Comparison of ENCODE assay signal across 21 cellular contexts in the genomic region with DNA sequence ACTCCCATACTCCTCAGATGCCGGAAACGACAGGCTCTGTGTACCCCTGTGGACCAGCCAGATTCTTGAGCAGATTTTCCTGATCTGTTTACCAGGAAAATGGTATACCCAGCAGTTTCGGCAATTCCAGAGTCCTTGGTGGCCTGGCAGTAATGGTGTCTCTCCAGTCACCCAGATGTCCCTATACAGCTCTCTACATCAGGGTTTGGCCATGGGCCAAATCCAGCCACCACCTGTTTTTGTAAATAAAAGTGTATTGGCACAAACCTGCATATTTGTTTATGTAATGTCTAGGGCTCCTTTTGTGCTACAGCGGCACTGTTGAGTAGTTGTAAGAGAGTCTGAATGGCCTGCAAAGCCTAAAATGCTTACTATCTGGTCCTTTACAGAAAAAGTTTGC.
A peak's percentile ranks its signal among the peaks of the same experiment; 100 is the strongest.
DNase-seq lines count a peak whose midpoint lies in the region.
"Had no signal": no experiment of that assay in that cellular context is flagged by ENCODE, and none has a peak within 500 bp of the region (broad histone marks: within the 10 kb centered on the region; RNA-seq: fewer than 3 reads in every experiment).

No MANE protein-coding gene starts in this region.

- H3K27me3 Mint-ChIP-seq in activated naive CD4-positive, alpha-beta T cell treated with anti-CD3 and anti-CD28 coated beads for 36 hours (ENCODE audit: low read depth), result no peaks in the 10 kb centered on the region
- H3K27me3 Mint-ChIP-seq: CD4-positive, CD25-positive, alpha-beta regulatory T cell had no signal

- CTCF ChIA-PET in activated naive CD4-positive, alpha-beta T cell treated with anti-CD3 and anti-CD28 coated beads for 36 hours (lab: Charles Lee), result no interaction called here

- intact Hi-C loops in activated naive CD4-positive, alpha-beta T cell treated with anti-CD3 and anti-CD28 coated beads for 36 hours (cut with micrococcal nuclease), result loop anchor here (5.0 kb wide), 1 partner anchor 478 kb away; no protein-coding TSS in a partner anchor

- no peaks in the 10 kb centered on the region for H3K9me3 Mint-ChIP-seq in activated naive CD4-positive, alpha-beta T cell treated with anti-CD3 and anti-CD28 coated beads for 36 hours
- H3K9me3 Mint-ChIP-seq: CD4-positive, CD25-positive, alpha-beta regulatory T cell; stimulated activated naive B cell treated with anti-CD40 and anti-IgM and Interleukin-4, amounts not matched to agents 10 μg/mL and 1 μg/mL and 100 μg/mL, for 72 hours; T-helper 1 cell treated with Interleukin-12 subunit alpha and Interleukin-12 subunit beta and Interleukin-4 antibody, amounts not matched to agents 30 μg/mL and 1 μg/mL, for 36 hours had no signal

- H3K4me1 ChIP-seq in adipocyte (ENCODE audit: control insufficient read depth, insufficient read depth, low read length), result peaks cover 37% of the 10 kb centered on the region
- H3K4me1 ChIP-seq: heart right ventricle, left lung, testis had no signal

- in situ Hi-C loops in KBM-7 (cut with MboI; ENCODE audit: low pct_unique_long_range_greater_than_20kb, low sequenced_read_pairs), result no loop called here

- H3K9ac ChIP-seq in adipocyte (ENCODE audit: low read length), result peak overlapping the region; percentile 64
- H3K9ac ChIP-seq: KMS-11 had no signal

- peaks cover 9% of the 10 kb centered on the region for H3K4me1 Mint-ChIP-seq in activated naive CD4-positive, alpha-beta T cell treated with anti-CD3 and anti-CD28 coated beads for 36 hours (ENCODE audit: low read depth)
- H3K4me1 Mint-ChIP-seq: stimulated activated naive B cell treated with anti-CD40 and anti-IgM and Interleukin-4, amounts not matched to agents 10 μg/mL and 1 μg/mL and 100 μg/mL, for 72 hours had no signal

- H3K36me3 Mint-ChIP-seq in activated naive CD4-positive, alpha-beta T cell treated with anti-CD3 and anti-CD28 coated beads for 36 hours (ENCODE audit: low read depth), result no peaks in the 10 kb centered on the region
- H3K36me3 Mint-ChIP-seq: CD4-positive, CD25-positive, alpha-beta regulatory T cell; stimulated activated naive B cell treated with anti-CD40 and anti-IgM and Interleukin-4, amounts not matched to agents 10 μg/mL and 1 μg/mL and 100 μg/mL, for 72 hours had no signal

- H3K4me3 ChIP-seq in adipocyte (ENCODE audit: low read length), result no peak overlapping the region
- H3K4me3 ChIP-seq: heart right ventricle, left lung, testis had no signal

- H3K36me3 ChIP-seq in adipocyte (ENCODE audit: control insufficient read depth, insufficient read depth, low read length, severe bottlenecking), result no peaks in the 10 kb centered on the region
- H3K36me3 ChIP-seq: heart right ventricle, left lung had no signal

- peak; percentile 75 for DNase-seq in COR-L47 (lab: John Stamatoyannopoulos, UW)
- peak; percentile 69 for DNase-seq in NCI-H1105 (lab: John Stamatoyannopoulos, UW)
- DNase-seq in NCI-H345 treated with DMSO at 0.1 percent for 48 hours (lab: John Stamatoyannopoulos, UW; ENCODE audit: unreplicated experiment), result peak; percentile 81
- no peak for DNase-seq in adipocyte (ENCODE audit: low read depth)
- DNase-seq in activated naive CD4-positive, alpha-beta T cell treated with anti-CD3 and anti-CD28 coated beads for 36 hours, result no peak
- DNase-seq in KBM-7, result no peak
- DNase-seq in kidney glomerular epithelial cell (lab: John Stamatoyannopoulos, UW), result no peak
- DNase-seq in NCI-H2227 (lab: John Stamatoyannopoulos, UW; ENCODE audit: unreplicated experiment), result no peak
- DNase-seq: activated gamma-delta T cell treated with Interleukin-2 at 50 U/mL for 16 hours; amniotic stem cell; CD4-positive, CD25-positive, alpha-beta regulatory T cell; dermis blood vessel endothelial cell; heart right ventricle; left lung; midbrain; nephron progenitor cell; stimulated activated CD4-positive, alpha-beta T cell treated with anti-CD3 and anti-CD28 coated beads, Interleukin-2, amount 100 ng/mL, for 24 hours; stimulated activated naive B cell treated with anti-CD40 and anti-IgM and Interleukin-4, amounts not matched to agents 10 μg/mL and 1 μg/mL and 100 μg/mL, for 72 hours; testis had no signal

- no peak overlapping the region for H3K27ac Mint-ChIP-seq in activated naive CD4-positive, alpha-beta T cell treated with anti-CD3 and anti-CD28 coated beads for 36 hours
- H3K27ac Mint-ChIP-seq: CD4-positive, CD25-positive, alpha-beta regulatory T cell; nephron progenitor cell; stimulated activated naive B cell treated with anti-CD40 and anti-IgM and Interleukin-4, amounts not matched to agents 10 μg/mL and 1 μg/mL and 100 μg/mL, for 72 hours; T-helper 1 cell treated with Interleukin-12 subunit alpha and Interleukin-12 subunit beta and Interleukin-4 antibody, amounts not matched to agents 30 μg/mL and 1 μg/mL, for 36 hours had no signal

- H3K9me3 ChIP-seq in adipocyte (ENCODE audit: control insufficient read depth, low read length), result no peaks in the 10 kb centered on the region
- H3K9me3 ChIP-seq: heart right ventricle, left lung, testis had no signal

- H3K4me3 Mint-ChIP-seq in activated naive CD4-positive, alpha-beta T cell treated with anti-CD3 and anti-CD28 coated beads for 36 hours, result no peak overlapping the region
- H3K4me3 Mint-ChIP-seq: CD4-positive, CD25-positive, alpha-beta regulatory T cell; nephron progenitor cell; stimulated activated naive B cell treated with anti-CD40 and anti-IgM and Interleukin-4, amounts not matched to agents 10 μg/mL and 1 μg/mL and 100 μg/mL, for 72 hours; T-helper 1 cell treated with Interleukin-12 subunit alpha and Interleukin-12 subunit beta and Interleukin-4 antibody, amounts not matched to agents 30 μg/mL and 1 μg/mL, for 36 hours had no signal

- no peaks in the 10 kb centered on the region for H3K27me3 ChIP-seq in adipocyte (replicated peaks; ENCODE audit: control insufficient read depth, insufficient read depth, low read length)
- H3K27me3 ChIP-seq: heart right ventricle, left lung, testis had no signal

Comparison
In these comparisons a context has a peak if more than half of its experiments do, and no peak if none do; other contexts are left out.
1. DNase-seq: peak in COR-L47 (single experiment), NCI-H1105 (single experiment) and NCI-H345 treated with DMSO at 0.1 percent for 48 hours (single experiment); none in adipocyte (single experiment), activated naive CD4-positive, alpha-beta T cell treated with anti-CD3 and anti-CD28 coated beads for 36 hours (single experiment), KBM-7 (single experiment), kidney glomerular epithelial cell (single experiment) and NCI-H2227 (single experiment).